ENCODE assay signal across 8 cellular contexts in the genomic region with DNA sequence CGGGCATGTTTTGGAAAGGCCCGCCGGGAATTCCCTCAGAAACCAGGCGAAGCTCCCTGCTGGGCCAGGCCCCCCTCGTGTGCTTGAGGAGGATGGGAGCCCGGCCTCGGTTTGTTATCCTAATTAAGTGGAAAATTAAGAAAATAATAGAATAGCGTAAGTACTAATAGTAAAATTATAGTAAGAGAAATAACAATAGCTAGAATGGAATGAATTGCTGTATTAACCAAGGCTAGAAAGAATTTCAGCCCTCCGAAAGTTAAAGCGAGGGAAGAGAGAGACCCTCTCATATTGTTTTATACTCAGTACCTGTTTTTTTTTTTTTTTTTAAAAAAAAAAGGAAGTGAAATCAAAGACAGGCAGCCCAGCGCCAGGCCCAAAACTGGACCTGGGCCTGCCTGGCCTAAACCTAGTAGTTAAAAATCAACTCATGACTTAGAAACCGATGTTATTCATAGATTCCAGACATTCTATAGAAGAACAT. TPM values are rescaled to one million over a fixed set of nuclear protein-coding genes. Genes with fewer than 3 reads are reported as not detected.
A peak's percentile ranks its signal among the peaks of the same experiment; 100 is the strongest.
DNase-seq lines count a peak whose midpoint lies in the region; ATAC-seq and TF ChIP-seq lines count a peak whose summit lies in the region.
"Not testable (repeated sequence)": the region's sequence is repeated elsewhere in the genome, so short reads cannot be mapped to it uniquely, and the experiment has no call there.

No MANE protein-coding gene starts in this region.

- peaks cover 40% of the 10 kb centered on the region for H3K4me1 Mint-ChIP-seq in T-helper 1 cell treated with Interleukin-12 subunit alpha and Interleukin-12 subunit beta and Interleukin-4 antibody, amounts not matched to agents 30 μg/mL and 1 μg/mL, for 36 hours (ENCODE audit: low read depth)
- peaks cover 28% of the 10 kb centered on the region for H3K4me1 Mint-ChIP-seq in osteocyte (ENCODE audit: unreplicated experiment)

- H3K9me3 Mint-ChIP-seq in T-helper 1 cell treated with Interleukin-12 subunit alpha and Interleukin-12 subunit beta and Interleukin-4 antibody, amounts not matched to agents 30 μg/mL and 1 μg/mL, for 36 hours; osteocyte (ENCODE audit: unreplicated experiment): not testable (repeated sequence)

- not testable (repeated sequence) for BruUV-seq in mammary epithelial cell (replicated peaks; lab: Mats Ljungman, UMichigan)

- H3K27ac ChIP-seq in mammary epithelial cell (ENCODE audit: insufficient read depth, low read depth, low read length) (peak overlapping the region; percentile 91), aorta (ENCODE audit: low read depth in 1 of 2, low read length in 2 of 2) (peak overlapping the region; percentile 52 to 59)
- H3K27ac ChIP-seq in iPS DF 6.9 (ENCODE audit: low read length) = not testable (repeated sequence)

- H3K36me3 ChIP-seq in H7 (replicated peaks; ENCODE audit: control insufficient read depth, insufficient read depth, low read length) (peaks cover 26% of the 10 kb centered on the region), mammary epithelial cell (ENCODE audit: insufficient read depth, low read length) (peaks cover 17% of the 10 kb centered on the region), iPS DF 6.9 (ENCODE audit: control insufficient read depth, insufficient read depth, low read length) (peaks cover 19% of the 10 kb centered on the region)
- not testable (repeated sequence) for H3K36me3 ChIP-seq in aorta (ENCODE audit: control insufficient read depth in 1 of 2, insufficient read depth in 2 of 2, low read length in 1 of 2)

- H4K20me1 ChIP-seq in mammary epithelial cell (ENCODE audit: insufficient read depth, low read length) = not testable (repeated sequence)

- CTCF ChIA-PET in mammary epithelial cell (lab: Charles Lee; ENCODE audit: low non-redundant PET) = interaction anchor here (0.7 kb wide), 1 partner anchor 372 kb away, joined by 16 read pairs; no protein-coding TSS in a partner anchor

- H3K4me1 ChIP-seq in mammary epithelial cell (ENCODE audit: insufficient read depth, low read length) (peaks cover 37% of the 10 kb centered on the region), aorta (ENCODE audit: control insufficient read depth in 1 of 2, insufficient read depth in 2 of 2, low read length in 2 of 2) (peaks cover 2 to 13% of the 10 kb centered on the region in 2 donors)
- H3K4me1 ChIP-seq in iPS DF 6.9 (ENCODE audit: control insufficient read depth, insufficient read depth, low read length) = not testable (repeated sequence)

- peak overlapping the region; percentile 91 for H3K27ac Mint-ChIP-seq in T-helper 1 cell treated with Interleukin-12 subunit alpha and Interleukin-12 subunit beta and Interleukin-4 antibody, amounts not matched to agents 30 μg/mL and 1 μg/mL, for 36 hours
- peak overlapping the region; percentile 99 for H3K27ac Mint-ChIP-seq in osteocyte (ENCODE audit: unreplicated experiment)

- H3K27me3 ChIP-seq in H7 (ENCODE audit: control insufficient read depth, insufficient read depth, low read length); mammary epithelial cell (ENCODE audit: insufficient read depth, low read length); iPS DF 6.9 (ENCODE audit: control insufficient read depth, insufficient read depth, low read length); aorta (ENCODE audit: control insufficient read depth in 1 of 2, insufficient read depth in 2 of 2, low read length in 1 of 2): not testable (repeated sequence)

- ATAC-seq in GM18508 (IDR thresholded peaks at IDR 0.05; ENCODE audit: insufficient read depth, unreplicated experiment) (peak; percentile 25), HG03439 (IDR thresholded peaks at IDR 0.05; ENCODE audit: unreplicated experiment) (peak; percentile 36)
- not testable (repeated sequence) for ATAC-seq in aorta (ENCODE audit: low FRiP score)

- peaks cover 20% of the 10 kb centered on the region for H3K36me3 Mint-ChIP-seq in T-helper 1 cell treated with Interleukin-12 subunit alpha and Interleukin-12 subunit beta and Interleukin-4 antibody, amounts not matched to agents 30 μg/mL and 1 μg/mL, for 36 hours (ENCODE audit: low read depth)
- H3K36me3 Mint-ChIP-seq in osteocyte (ENCODE audit: unreplicated experiment) = peaks cover 22% of the 10 kb centered on the region

- WGBS in mammary epithelial cell (ENCODE audit: low coverage, missing lambda C conversion rate) = 34% methylated on average over 8 of the region's 12 CpGs
- no CpG with 5 or more reads among the region's 12 CpGs for WGBS in iPS DF 6.9 (ENCODE audit: insufficient coverage, insufficient read length)
- WGBS in aorta, 2 donors = 10 to 13% methylated on average over 12 of the region's 12 CpGs

- H3K27me3 Mint-ChIP-seq in T-helper 1 cell treated with Interleukin-12 subunit alpha and Interleukin-12 subunit beta and Interleukin-4 antibody, amounts not matched to agents 30 μg/mL and 1 μg/mL, for 36 hours (ENCODE audit: low read depth); osteocyte (ENCODE audit: unreplicated experiment): not testable (repeated sequence)

- H3K4me3 ChIP-seq in H7 (ENCODE audit: insufficient read depth, low read depth, low read length) (peak overlapping the region; percentile 91), mammary epithelial cell (replicated peaks in 1 of 3; ENCODE audit: insufficient read depth in 1 of 3, low read depth in 2 of 3, low read length in 3 of 3) (peak overlapping the region; percentile 52 to 83 (median 79)), iPS DF 6.9 (ENCODE audit: low read length) (peak overlapping the region; percentile 74; the same call in 1 of the 2 replicates)
- H3K4me3 ChIP-seq in aorta (ENCODE audit: low read length in 2 of 2) = not testable (repeated sequence)

- intact Hi-C loops in mammary epithelial cell (cut with micrococcal nuclease) (loop anchor here (1.0 to 10.0 kb wide), 8 partner anchors 41 to 559 kb away; a partner anchor contains a TSS), aorta (cut with DNase I) (loop anchor here in 1 of 2 donors (1.0 to 5.0 kb wide), 2 partner anchors 208 to 484 kb away; no protein-coding TSS in a partner anchor)

- H3K79me2 ChIP-seq in mammary epithelial cell (ENCODE audit: insufficient read depth, low read length) = peaks cover 30% of the 10 kb centered on the region

- DNase-seq in H7; mammary epithelial cell; iPS DF 6.9 (ENCODE audit: low read depth, low spot score); aorta: not testable (repeated sequence)
- peak; percentile 81 for DNase-seq in osteocyte (ENCODE audit: extremely low spot score, unreplicated experiment)

- peak overlapping the region; percentile 80 for H3K4me2 ChIP-seq in mammary epithelial cell (ENCODE audit: insufficient read depth, low read depth, low read length)

- dilution Hi-C loops in mammary epithelial cell (cut with HindIII; ENCODE audit: low sequenced_read_pairs) = not testable (repeated sequence)

- in situ Hi-C loops in mammary epithelial cell (cut with MboI; ENCODE audit: low sequenced_read_pairs in 2 of 2) = loop anchor here in 1 of 2 donors (25.0 kb wide), 1 partner anchor 184 kb away; a partner anchor contains a TSS

- H3K4me3 Mint-ChIP-seq in T-helper 1 cell treated with Interleukin-12 subunit alpha and Interleukin-12 subunit beta and Interleukin-4 antibody, amounts not matched to agents 30 μg/mL and 1 μg/mL, for 36 hours = peak overlapping the region; percentile 86
- H3K4me3 Mint-ChIP-seq in osteocyte (ENCODE audit: unreplicated experiment) = peak overlapping the region; percentile 86

- H3K9ac ChIP-seq in mammary epithelial cell (ENCODE audit: insufficient read depth, low read length) = peak overlapping the region; percentile 48

- not testable (repeated sequence) for TF ChIP-seq CTCF in mammary epithelial cell (conservative IDR thresholded peaks at IDR 0.05 in 1 of 2, IDR thresholded peaks at IDR 0.05 in 1 of 2; ENCODE audit: extremely low read depth in 1 of 2, insufficient read depth in 1 of 2, low read depth in 1 of 2, low read length in 2 of 2); osteocyte (IDR thresholded peaks at IDR 0.05)

- not testable (repeated sequence) for H3K9me3 ChIP-seq in mammary epithelial cell (replicated peaks; ENCODE audit: insufficient read depth, low read length); iPS DF 6.9 (ENCODE audit: control insufficient read depth, insufficient read depth, low read length); aorta (ENCODE audit: control insufficient read depth, low read length)

- H2AFZ ChIP-seq in mammary epithelial cell (ENCODE audit: low read depth, low read length) = peak overlapping the region; percentile 72

RNA-seq across cellular contexts. Expression of a gene that starts 0.5 kb away (rescaled TPM):
- total RNA-seq in H7 (2014; rRNA removed; shearing (Covaris generic)) = 36.2 and 41.1 TPM in 2 replicates
- total RNA-seq in mammary epithelial cell (10 to 100 TPM; 45.2 to 55.8 TPM), osteocyte (38.6 and 39.1 TPM in 2 replicates), aorta (10 to 100 TPM; 22.7 to 31.7 TPM)
- polyA plus RNA-seq in mammary epithelial cell (50.3 TPM), aorta (10 to 100 TPM; 17.8 to 26.0 TPM)
- polyA minus RNA-seq in mammary epithelial cell = 47.7 TPM

RNA-seq across cellular contexts. Expression of a gene that starts 23.2 kb away (rescaled TPM):
- total RNA-seq in H7 (2014; rRNA removed; shearing (Covaris generic)) = not detected in 2 replicates
- total RNA-seq in mammary epithelial cell (1 to 10 TPM in 1 of 2 donors, not detected in 1; 1.0 TPM), osteocyte (0.18 TPM in 1 of 2 replicates, not detected in the other), aorta (10 to 100 TPM; 12.0 to 32.4 TPM)
- polyA plus RNA-seq in mammary epithelial cell (not detected), aorta (10 to 100 TPM; 10.9 to 21.1 TPM)
- polyA minus RNA-seq in mammary epithelial cell = not detected

RNA-seq across cellular contexts. Expression of a gene that starts 40.3 kb away (rescaled TPM):
- 9.1 and 17.4 TPM in 2 replicates for total RNA-seq in H7 (2014; rRNA removed; shearing (Covaris generic))
- 10 to 100 TPM; 31.5 to 33.8 TPM for total RNA-seq in mammary epithelial cell
- 17.5 TPM for polyA plus RNA-seq in mammary epithelial cell
- polyA minus RNA-seq in mammary epithelial cell = 14.5 TPM
- 10.8 and 11.1 TPM in 2 replicates for total RNA-seq in osteocyte
- 10 to 100 TPM; 16.6 to 41.4 TPM for total RNA-seq in aorta
- 10 to 100 TPM; 12.6 to 37.8 TPM for polyA plus RNA-seq in aorta

Comparison
In these comparisons a context has a peak if more than half of its experiments do, and no peak if none do; other contexts are left out.
1. RNA of a gene that starts 23.2 kb away (total RNA-seq): 12.0 to 32.4 TPM in aorta; 1.0 TPM in mammary epithelial cell, not detected in H7 and 0.18 TPM in osteocyte; every median in the first group is over 4 times any median in the second.